ENCODE assay signal across 9 cellular contexts in the genomic region with DNA sequence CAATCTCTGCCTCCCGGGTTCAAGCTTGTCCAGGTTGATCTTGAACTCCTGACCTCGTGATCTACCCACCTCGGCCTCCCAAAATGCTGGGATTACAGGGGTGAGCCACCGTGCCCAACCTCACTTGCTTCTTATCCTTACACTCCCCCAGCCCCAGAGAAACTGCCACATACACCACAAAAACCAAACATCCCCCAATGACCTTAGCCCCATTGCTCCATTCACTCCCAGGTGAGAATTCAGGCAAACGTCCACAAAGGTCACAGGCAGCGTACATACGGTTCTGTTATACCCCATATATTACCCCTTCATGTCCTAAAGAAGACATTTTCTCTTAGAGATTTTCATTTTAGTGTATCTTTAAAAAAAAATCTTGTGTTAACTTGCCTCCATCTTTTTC. TPM values are rescaled to one million over a fixed set of nuclear protein-coding genes. Genes with fewer than 3 reads are reported as not detected.
DNase-seq lines count a peak whose midpoint lies in the region; ATAC-seq, FAIRE-seq and TF ChIP-seq lines count a peak whose summit lies in the region.
"Not testable (repeated sequence)": the region's sequence is repeated elsewhere in the genome, so short reads cannot be mapped to it uniquely, and the experiment has no call there.
"Had no signal": no experiment of that assay in that cellular context is flagged by ENCODE, and none has a peak within 500 bp of the region (broad histone marks: within the 10 kb centered on the region; RNA-seq: fewer than 3 reads in every experiment).

No MANE protein-coding gene starts in this region.

- not testable (repeated sequence) for TF ChIP-seq CTCF in 22Rv1 (IDR thresholded peaks at IDR 0.05); OCI-LY7 (conservative IDR thresholded peaks at IDR 0.05; ENCODE audit: low read length); K562 (IDR thresholded peaks at IDR 0.05 in 2 of 3, conservative IDR thresholded peaks at IDR 0.05 in 1 of 3; ENCODE audit: insufficient read depth in 2 of 3, low read depth in 1 of 3, low read length in 3 of 3); endodermal cell (conservative IDR thresholded peaks at IDR 0.05); hepatocyte (IDR thresholded peaks at IDR 0.05; ENCODE audit: poor library complexity); nephron progenitor cell (IDR thresholded peaks at IDR 0.05)

- TF ChIP-seq RAD21 in K562 (CRISPR knock-in tag; conservative IDR thresholded peaks at IDR 0.05 in 1 of 2, IDR thresholded peaks at IDR 0.05 in 1 of 2): not testable (repeated sequence)

- peak overlapping the region; percentile 46 for H3K27ac Mint-ChIP-seq in activated CD8-positive, alpha-beta T cell treated with anti-CD3 and anti-CD28 coated beads, Interleukin-2, amount 10 ng/mL, durations not matched to agents 7 days and 5 days
- peak overlapping the region; percentile 30 for H3K27ac Mint-ChIP-seq in endodermal cell
- H3K27ac Mint-ChIP-seq in nephron progenitor cell: peak overlapping the region; percentile 56

- TF ChIP-seq POLR2A in GM12892 (IDR thresholded peaks at IDR 0.05; ENCODE audit: low read depth, low read length): 0 out of 2 replicates have a peak, but pooled peaks have one; percentile 30
- TF ChIP-seq POLR2A in K562 (conservative IDR thresholded peaks at IDR 0.05): 0 out of 2 replicates have a peak, but pooled peaks have one; percentile 25

- CTCF ChIA-PET in OCI-LY7 (lab: Charles Lee; ENCODE audit: unreplicated experiment); activated CD8-positive, alpha-beta T cell treated with anti-CD3 and anti-CD28 coated beads, Interleukin-2, amount 10 ng/mL, durations not matched to agents 7 days and 5 days (lab: Charles Lee); K562 (lab: Yijun Ruan, JAX; ENCODE audit: low intra/inter-chr PET ratio): not testable (repeated sequence)

- not testable (repeated sequence) for ATAC-seq in activated CD8-positive, alpha-beta T cell treated with anti-CD3 and anti-CD28 coated beads, Interleukin-2, amount 10 ng/mL, durations not matched to agents 7 days and 5 days
- peak; percentile 20 for ATAC-seq in K562

- H3K9me1 ChIP-seq in K562 (ENCODE audit: control insufficient read depth, insufficient read depth, low read length): not testable (repeated sequence)

- not testable (repeated sequence) for H2AFZ ChIP-seq in OCI-LY7 (ENCODE audit: low read length); K562 (ENCODE audit: low read depth, low read length); hepatocyte

- not testable (repeated sequence) for TF ChIP-seq EP300 in K562 (IDR thresholded peaks at IDR 0.05; ENCODE audit: low read length)

- peaks cover 27% of the 10 kb centered on the region for H3K4me1 Mint-ChIP-seq in activated CD8-positive, alpha-beta T cell treated with anti-CD3 and anti-CD28 coated beads, Interleukin-2, amount 10 ng/mL, durations not matched to agents 7 days and 5 days (ENCODE audit: low read depth)
- H3K4me1 Mint-ChIP-seq in endodermal cell, nephron progenitor cell: not testable (repeated sequence)

- H3K27me3 ChIP-seq in K562 (ENCODE audit: control insufficient read depth in 2 of 2, insufficient read depth in 2 of 2, low read length in 2 of 2); endodermal cell (ENCODE audit: control insufficient read depth, insufficient read depth, low read length, poor library complexity, severe bottlenecking); hepatocyte: not testable (repeated sequence)

- FAIRE-seq in GM12892 (lab: Jason Lieb, UNC): not testable (repeated sequence)
- FAIRE-seq in K562 (lab: Jason Lieb, UNC): peak; percentile 65

- peaks cover 95% of the 10 kb centered on the region for H3K36me3 ChIP-seq in OCI-LY7 (ENCODE audit: insufficient read depth, low read length)
- H3K36me3 ChIP-seq in K562 (ENCODE audit: control insufficient read depth, insufficient read depth, low read length): peaks cover 58% of the 10 kb centered on the region
- H3K36me3 ChIP-seq in endodermal cell (ENCODE audit: control insufficient read depth, insufficient read depth, low read length): peaks cover 56% of the 10 kb centered on the region
- H3K36me3 ChIP-seq in hepatocyte (replicated peaks; ENCODE audit: insufficient read depth, low read depth): not testable (repeated sequence)

- WGBS in K562 (ENCODE audit: insufficient coverage, low coverage, missing lambda C conversion rate): 80% methylated on average over 3 of the region's 7 CpGs
- WGBS in endodermal cell (ENCODE audit: insufficient coverage in 1 of 2, insufficient read length in 1 of 2), 2 experiments: 94 to 100% methylated on average over 1 to 7 of the region's 7 CpGs
- 82% methylated on average over 7 of the region's 7 CpGs for WGBS in hepatocyte (ENCODE audit: low lambda C conversion rate, missing lambda C conversion rate)

- not testable (repeated sequence) for H3K9me3 ChIP-seq in OCI-LY7 (ENCODE audit: low read length); K562 (replicated peaks; ENCODE audit: control insufficient read depth, insufficient read depth, low read depth, low read length); endodermal cell (ENCODE audit: control insufficient read depth, low read length); hepatocyte (ENCODE audit: low read depth)

- not testable (repeated sequence) for DNase-seq in GM12892 (ENCODE audit: insufficient read length); OCI-LY7 (ENCODE audit: low spot score); activated CD8-positive, alpha-beta T cell treated with anti-CD3 and anti-CD28 coated beads, Interleukin-2, amount 10 ng/mL, durations not matched to agents 7 days and 5 days; K562 (ENCODE audit: extremely low read depth in 1 of 4, low spot score in 3 of 4); endodermal cell; hepatocyte (ENCODE audit: low spot score); nephron progenitor cell

- H3K27me3 Mint-ChIP-seq in activated CD8-positive, alpha-beta T cell treated with anti-CD3 and anti-CD28 coated beads, Interleukin-2, amount 10 ng/mL, durations not matched to agents 7 days and 5 days (ENCODE audit: low read depth); endodermal cell (ENCODE audit: insufficient read depth); nephron progenitor cell (ENCODE audit: low read depth, poor library complexity): not testable (repeated sequence)

- H4K20me1 ChIP-seq in OCI-LY7 (ENCODE audit: insufficient read depth, low read length); K562 (replicated peaks; ENCODE audit: control insufficient read depth, insufficient read depth, low read length); hepatocyte (ENCODE audit: insufficient read depth, poor library complexity, severe bottlenecking): not testable (repeated sequence)

- H3K27ac ChIP-seq in 22Rv1 (peak overlapping the region; percentile 20; the same call in 1 of the 2 replicates), hepatocyte (peak overlapping the region; percentile 9)
- H3K27ac ChIP-seq in OCI-LY7 (ENCODE audit: low read depth, low read length, poor library complexity, severe bottlenecking); K562 (ENCODE audit: extremely low read depth, low read depth, low read length); endodermal cell (ENCODE audit: low read depth, low read length): not testable (repeated sequence)

- BruUV-seq in OCI-LY7 (replicated peaks; lab: Mats Ljungman, UMichigan) (TSS peak; percentile 92), K562 (replicated peaks; lab: Mats Ljungman, UMichigan) (TSS peak; percentile 84)

- in situ Hi-C loops in K562 (cut with MboI): not testable (repeated sequence)

- H3K9ac ChIP-seq in K562 (ENCODE audit: insufficient read depth in 1 of 2, low read depth in 2 of 2, low read length in 2 of 2); endodermal cell (ENCODE audit: extremely low read depth, low read length, poor library complexity, severe bottlenecking): not testable (repeated sequence)

- POLR2A ChIA-PET in OCI-LY7 (lab: Charles Lee); activated CD8-positive, alpha-beta T cell treated with anti-CD3 and anti-CD28 coated beads, Interleukin-2, amount 10 ng/mL, durations not matched to agents 7 days and 5 days (lab: Charles Lee): not testable (repeated sequence)
- POLR2A ChIA-PET in K562 (lab: Yijun Ruan, JAX): interaction anchor here (0.6 to 1.6 kb wide), 4 partner anchors 17 to 330 kb away, joined by 3 read pairs; partner anchors contain the start of gene NONO

- H3K9me2 ChIP-seq in OCI-LY7 (ENCODE audit: insufficient read depth, low read length); hepatocyte (replicated peaks; ENCODE audit: insufficient read depth): not testable (repeated sequence)

- not testable (repeated sequence) for H3K4me2 ChIP-seq in OCI-LY7 (ENCODE audit: low read length); K562 (ENCODE audit: insufficient read depth, low read length); hepatocyte

- H3K9me3 Mint-ChIP-seq in activated CD8-positive, alpha-beta T cell treated with anti-CD3 and anti-CD28 coated beads, Interleukin-2, amount 10 ng/mL, durations not matched to agents 7 days and 5 days (ENCODE audit: insufficient read depth): not testable (repeated sequence)
- peaks cover 63% of the 10 kb centered on the region for H3K9me3 Mint-ChIP-seq in endodermal cell
- peaks cover 57% of the 10 kb centered on the region for H3K9me3 Mint-ChIP-seq in nephron progenitor cell

- not testable (repeated sequence) for H3K4me1 ChIP-seq in OCI-LY7 (ENCODE audit: insufficient read depth, low read length, poor library complexity, severe bottlenecking); endodermal cell (ENCODE audit: control insufficient read depth, insufficient read depth, low read length); hepatocyte (ENCODE audit: insufficient read depth)
- H3K4me1 ChIP-seq in K562 (replicated peaks in 1 of 2; ENCODE audit: control insufficient read depth in 2 of 2, insufficient read depth in 2 of 2, low read length in 2 of 2): peaks cover 0 to 14% of the 10 kb centered on the region in 2 experiments; a peak in 3 of 5 replicates

- H3K79me2 ChIP-seq in OCI-LY7 (ENCODE audit: insufficient read depth, low read depth, low read length); K562 (ENCODE audit: control insufficient read depth, insufficient read depth, low read length); hepatocyte: not testable (repeated sequence)

- H3K36me3 Mint-ChIP-seq in activated CD8-positive, alpha-beta T cell treated with anti-CD3 and anti-CD28 coated beads, Interleukin-2, amount 10 ng/mL, durations not matched to agents 7 days and 5 days (ENCODE audit: low read depth): peaks cover 74% of the 10 kb centered on the region
- H3K36me3 Mint-ChIP-seq in endodermal cell (ENCODE audit: low read depth) (peaks cover 59% of the 10 kb centered on the region), nephron progenitor cell (ENCODE audit: low read depth) (peaks cover 55% of the 10 kb centered on the region)

- H3K4me3 ChIP-seq in OCI-LY7 (ENCODE audit: low read depth, low read length, poor library complexity, severe bottlenecking); K562; endodermal cell (ENCODE audit: low read length); hepatocyte: not testable (repeated sequence)

- H3K4me3 Mint-ChIP-seq in activated CD8-positive, alpha-beta T cell treated with anti-CD3 and anti-CD28 coated beads, Interleukin-2, amount 10 ng/mL, durations not matched to agents 7 days and 5 days; endodermal cell; nephron progenitor cell: not testable (repeated sequence)

- intact Hi-C loops in OCI-LY7 (cut with micrococcal nuclease; ENCODE audit: unreplicated experiment); K562 (cut with micrococcal nuclease): not testable (repeated sequence)

RNA-seq across cellular contexts. Expression of gene ITGB1BP2, which starts 1.1 kb away (rescaled TPM):
- polyA plus RNA-seq in GM12892 (2012; ENCODE audit: missing spikeins): 2.3 TPM
- 7.8 and 8.8 TPM in 2 replicates for total RNA-seq in OCI-LY7 (2014; rRNA removed; shearing (Covaris generic))
- total RNA-seq in OCI-LY7 (2022) (7.5 and 8.9 TPM in 2 replicates), K562 (2014; rRNA removed) (0.98 and 4.0 TPM in 2 replicates), K562 (2014; rRNA removed; fragmentation: Illumina TruSeq; extraction: Trizol) (1.4 and 1.9 TPM in 2 replicates), K562 (2015; rRNA removed; fragmentation: Illumina TruSeq; extraction: Trizol) (1.9 and 2.0 TPM in 2 replicates), K562 (2021) (1.8 and 2.6 TPM in 2 replicates), endodermal cell (1 to 10 TPM; 4.1 to 6.1 TPM), hepatocyte (1.1 and 1.6 TPM in 2 replicates)
- total RNA-seq in activated CD8-positive, alpha-beta T cell treated with anti-CD3 and anti-CD28 coated beads, Interleukin-2, amount 10 ng/mL, durations not matched to agents 7 days and 5 days: 1 to 10 TPM; 5.4 to 5.5 TPM
- 37.4 and 39.2 TPM in 2 replicates for total RNA-seq in K562 (2011; cell fraction: chromatin; rRNA removed; ENCODE audit: low replicate concordance)
- 12.5 and 12.8 TPM in 2 replicates for total RNA-seq in K562 (2011; cell fraction: nucleolus; rRNA removed)
- total RNA-seq in K562 (2011; cell fraction: nucleoplasm; rRNA removed): 27.9 and 36.9 TPM in 2 replicates
- polyA plus RNA-seq in K562 (2011; rRNA removed) (2.6 TPM in 2 replicates), K562 (2014; fragmentation: Illumina TruSeq; extraction: Trizol) (1.1 and 1.6 TPM in 2 replicates), K562 (2014; fragmentation: Nextera tagmentation; extraction: Ambion mirVana) (1 to 10 TPM; 1.6 to 1.9 TPM), K562 (2014; rRNA removed) (2.1 and 4.0 TPM in 2 replicates), hepatocyte (0.15 and 1.2 TPM in 2 replicates)
- 1.4 and 2.1 TPM in 2 replicates for polyA plus RNA-seq in K562 (2011; cell fraction: cytosol; rRNA removed)
- 11.1 and 17.6 TPM in 2 replicates for polyA plus RNA-seq in K562 (2011; cell fraction: nucleus; rRNA removed)
- polyA plus RNA-seq in K562 (2012): 2.4 and 2.5 TPM in 2 replicates
- 6.0 and 6.5 TPM in 2 replicates for polyA minus RNA-seq in K562 (2011; rRNA and poly(A)+ RNA removed)
- 0.86 TPM in 1 of 2 replicates, not detected in the other for polyA minus RNA-seq in K562 (2011; cell fraction: cytosol; rRNA and poly(A)+ RNA removed)
- 3.9 and 6.7 TPM in 2 replicates for polyA minus RNA-seq in K562 (2011; cell fraction: nucleus; rRNA and poly(A)+ RNA removed)
- polyA plus RNA-seq in endodermal cell (2013, experiment 1 of 2): 2.0 TPM
- polyA plus RNA-seq in endodermal cell (2013, experiment 2 of 2): 3.1 TPM
- polyA plus RNA-seq: CD8-positive, alpha-beta memory T cell had no signal

RNA-seq across cellular contexts. Expression of gene NONO, which starts 17.1 kb away (rescaled TPM):
- 294 TPM for polyA plus RNA-seq in GM12892 (2012; ENCODE audit: missing spikeins)
- total RNA-seq in OCI-LY7 (2014; rRNA removed; shearing (Covaris generic)): 379 and 508 TPM in 2 replicates
- total RNA-seq in OCI-LY7 (2022) (488 and 532 TPM in 2 replicates), K562 (2014; rRNA removed) (391 and 416 TPM in 2 replicates), K562 (2014; rRNA removed; fragmentation: Illumina TruSeq; extraction: Trizol) (451 and 452 TPM in 2 replicates), K562 (2015; rRNA removed; fragmentation: Illumina TruSeq; extraction: Trizol) (483 and 534 TPM in 2 replicates), K562 (2021) (415 and 475 TPM in 2 replicates), endodermal cell (100 to 1,000 TPM; 553 to 671 TPM), hepatocyte (318 and 330 TPM in 2 replicates)
- total RNA-seq in activated CD8-positive, alpha-beta T cell treated with anti-CD3 and anti-CD28 coated beads, Interleukin-2, amount 10 ng/mL, durations not matched to agents 7 days and 5 days: 100 to 1,000 TPM; 446 to 478 TPM
- 492 and 515 TPM in 2 replicates for total RNA-seq in K562 (2011; cell fraction: chromatin; rRNA removed; ENCODE audit: low replicate concordance)
- 215 and 243 TPM in 2 replicates for total RNA-seq in K562 (2011; cell fraction: nucleolus; rRNA removed)
- 384 and 647 TPM in 2 replicates for total RNA-seq in K562 (2011; cell fraction: nucleoplasm; rRNA removed)
- polyA plus RNA-seq in K562 (2011; rRNA removed) (499 and 555 TPM in 2 replicates), K562 (2014; fragmentation: Illumina TruSeq; extraction: Trizol) (626 and 651 TPM in 2 replicates), K562 (2014; fragmentation: Nextera tagmentation; extraction: Ambion mirVana) (100 to 1,000 TPM; 353 to 392 TPM), K562 (2014; rRNA removed) (333 and 355 TPM in 2 replicates), hepatocyte (175 and 204 TPM in 2 replicates)
- polyA plus RNA-seq in K562 (2011; cell fraction: cytosol; rRNA removed): 504 and 579 TPM in 2 replicates
- polyA plus RNA-seq in K562 (2011; cell fraction: nucleus; rRNA removed): 784 and 825 TPM in 2 replicates
- 358 and 601 TPM in 2 replicates for polyA plus RNA-seq in K562 (2012)
- 294 and 395 TPM in 2 replicates for polyA minus RNA-seq in K562 (2011; rRNA and poly(A)+ RNA removed)
- polyA minus RNA-seq in K562 (2011; cell fraction: cytosol; rRNA and poly(A)+ RNA removed): 204 and 242 TPM in 2 replicates
- polyA minus RNA-seq in K562 (2011; cell fraction: nucleus; rRNA and poly(A)+ RNA removed): 62.5 and 119 TPM in 2 replicates
- polyA plus RNA-seq in endodermal cell (2013, experiment 1 of 2): 812 TPM
- polyA plus RNA-seq in endodermal cell (2013, experiment 2 of 2): 738 TPM

RNA-seq across cellular contexts. Expression of gene ZMYM3, which starts 46.6 kb away (rescaled TPM):
- 14.1 TPM for polyA plus RNA-seq in GM12892 (2012; ENCODE audit: missing spikeins)
- 21.8 and 23.8 TPM in 2 replicates for total RNA-seq in OCI-LY7 (2014; rRNA removed; shearing (Covaris generic))
- total RNA-seq in OCI-LY7 (2022) (40.3 and 41.4 TPM in 2 replicates), K562 (2014; rRNA removed) (14.9 and 18.7 TPM in 2 replicates), K562 (2014; rRNA removed; fragmentation: Illumina TruSeq; extraction: Trizol) (12.3 and 14.3 TPM in 2 replicates), K562 (2015; rRNA removed; fragmentation: Illumina TruSeq; extraction: Trizol) (17.7 and 20.0 TPM in 2 replicates), K562 (2021) (34.6 and 36.3 TPM in 2 replicates), endodermal cell (10 to 100 TPM; 91.0 to 91.8 TPM), hepatocyte (25.0 and 26.2 TPM in 2 replicates)
- total RNA-seq in activated CD8-positive, alpha-beta T cell treated with anti-CD3 and anti-CD28 coated beads, Interleukin-2, amount 10 ng/mL, durations not matched to agents 7 days and 5 days: 10 to 100 TPM; 31.9 to 33.4 TPM
- 70.2 and 125 TPM in 2 replicates for total RNA-seq in K562 (2011; cell fraction: chromatin; rRNA removed; ENCODE audit: low replicate concordance)
- 63.9 and 65.7 TPM in 2 replicates for total RNA-seq in K562 (2011; cell fraction: nucleolus; rRNA removed)
- total RNA-seq in K562 (2011; cell fraction: nucleoplasm; rRNA removed): 43.7 and 52.0 TPM in 2 replicates
- polyA plus RNA-seq in K562 (2011; rRNA removed) (16.8 and 27.4 TPM in 2 replicates), K562 (2014; fragmentation: Illumina TruSeq; extraction: Trizol) (29.2 and 34.4 TPM in 2 replicates), K562 (2014; fragmentation: Nextera tagmentation; extraction: Ambion mirVana) (1 to 10 TPM; 4.3 to 5.1 TPM), K562 (2014; rRNA removed) (21.1 and 23.6 TPM in 2 replicates), hepatocyte (10.5 and 15.1 TPM in 2 replicates)
- 22.4 and 23.0 TPM in 2 replicates for polyA plus RNA-seq in K562 (2011; cell fraction: cytosol; rRNA removed)
- polyA plus RNA-seq in K562 (2011; cell fraction: nucleus; rRNA removed): 124 and 127 TPM in 2 replicates
- polyA plus RNA-seq in K562 (2012): 26.5 and 26.7 TPM in 2 replicates
- polyA minus RNA-seq in K562 (2011; rRNA and poly(A)+ RNA removed): 23.6 and 25.0 TPM in 2 replicates
- 32.7 and 34.5 TPM in 2 replicates for polyA minus RNA-seq in K562 (2011; cell fraction: cytosol; rRNA and poly(A)+ RNA removed)
- 21.3 and 38.7 TPM in 2 replicates for polyA minus RNA-seq in K562 (2011; cell fraction: nucleus; rRNA and poly(A)+ RNA removed)
- 84.3 TPM for polyA plus RNA-seq in endodermal cell (2013, experiment 1 of 2)
- polyA plus RNA-seq in endodermal cell (2013, experiment 2 of 2): 76.1 TPM
